Comparison of ENCODE assay signal across 17 cellular contexts in genomic region chr10:68253356-68253755, GRCh38.
"Had no signal": no experiment of that assay in that cellular context is flagged by ENCODE, and none has a peak within 500 bp of the region (broad histone marks: within the 10 kb centered on the region; RNA-seq: fewer than 3 reads in every experiment).

No MANE protein-coding gene starts in this region.

- H3K9me3 ChIP-seq: SJCRH30 had no signal

- H3K4me3 ChIP-seq: SJCRH30 had no signal

- H3K27ac ChIP-seq: RWPE1, SJCRH30 had no signal

- H3K36me3 ChIP-seq: SJCRH30 had no signal

- H3K27me3 ChIP-seq: SJCRH30 had no signal

- ATAC-seq: SK-N-SH treated with all-trans-retinoic acid at 6 μM for 48 hours had no signal

- H3K4me1 ChIP-seq: SJCRH30 had no signal

- DNase-seq: KBM-7, NCI-H1092, NCI-H1105 treated with DMSO at 0.1 percent for 48 hours, NCI-H1417 treated with DMSO at 0.1 percent for 48 hours, NCI-H146, NCI-H1694 treated with DMSO at 0.1 percent for 48 hours, NCI-H1930, NCI-H2081, NCI-H2107, NCI-H345, NCI-H446 treated with DMSO at 0.1 percent for 48 hours, NCI-H510A treated with DMSO at 0.1 percent for 48 hours, SHP77 treated with DMSO at 0.1 percent for 48 hours, SJCRH30, T-helper 1 cell had no signal
